ENCODE assay signal across 20 cellular contexts in genomic region chr1:229487181-229487580, GRCh38. TPM values are rescaled to one million over a fixed set of nuclear protein-coding genes. Genes with fewer than 3 reads are reported as not detected.
A peak's percentile ranks its signal among the peaks of the same experiment; 100 is the strongest.
DNase-seq lines count a peak whose midpoint lies in the region; ATAC-seq, FAIRE-seq and TF ChIP-seq lines count a peak whose summit lies in the region.
"Had no signal": no experiment of that assay in that cellular context is flagged by ENCODE, and none has a peak within 500 bp of the region (broad histone marks: within the 10 kb centered on the region; RNA-seq: fewer than 3 reads in every experiment).

No MANE protein-coding gene starts in this region.

- H3K9me3 ChIP-seq in CD4-positive, CD25-positive, alpha-beta regulatory T cell (ENCODE audit: control insufficient read depth in 2 of 2, low read length in 2 of 2) = no peaks in the 10 kb centered on the region
- no peaks in the 10 kb centered on the region for H3K9me3 ChIP-seq in CD8-positive, alpha-beta T cell (ENCODE audit: low read length)
- H3K9me3 ChIP-seq in GM12878 (replicated peaks; ENCODE audit: control insufficient read depth, insufficient read depth, low read length) = no peaks in the 10 kb centered on the region
- H3K9me3 ChIP-seq: BE2C had no signal

- H3K4me1 Mint-ChIP-seq in CD4-positive, CD25-positive, alpha-beta regulatory T cell = peaks cover 1 to 6% (median 3%) of the 10 kb centered on the region in 4 donors
- peaks cover 4% of the 10 kb centered on the region for H3K4me1 Mint-ChIP-seq in CD8-positive, alpha-beta T cell (ENCODE audit: low read depth)
- peaks cover 4% of the 10 kb centered on the region for H3K4me1 Mint-ChIP-seq in stimulated activated effector memory CD8-positive, alpha-beta T cell treated with anti-CD3 and anti-CD28 coated beads, Interleukin-12 subunit alpha, Interleukin-12 subunit beta, amount 100 ng/mL, for 72 hours

- H3K79me2 ChIP-seq in GM12878 (ENCODE audit: control insufficient read depth, insufficient read depth, low read length) = no peaks in the 10 kb centered on the region

- FAIRE-seq in GM12878 (lab: Jason Lieb, UNC) = peak; percentile 7
- FAIRE-seq: A204.1, H1 had no signal

- no peak overlapping the region for H3K27ac ChIP-seq in CD4-positive, CD25-positive, alpha-beta regulatory T cell (ENCODE audit: insufficient read depth, low read length, poor library complexity, severe bottlenecking)
- no peak overlapping the region for H3K27ac ChIP-seq in CD8-positive, alpha-beta T cell (ENCODE audit: low read depth, low read length)
- H3K27ac ChIP-seq in GM12878 (ENCODE audit: control insufficient read depth, insufficient read depth) = no peak overlapping the region
- H3K27ac ChIP-seq: HL-60 had no signal

- H3K9me3 Mint-ChIP-seq in CD4-positive, CD25-positive, alpha-beta regulatory T cell = no peaks in the 10 kb centered on the region
- no peaks in the 10 kb centered on the region for H3K9me3 Mint-ChIP-seq in CD8-positive, alpha-beta T cell
- H3K9me3 Mint-ChIP-seq in stimulated activated effector memory CD8-positive, alpha-beta T cell treated with anti-CD3 and anti-CD28 coated beads, Interleukin-12 subunit alpha, Interleukin-12 subunit beta, amount 100 ng/mL, for 72 hours = no peaks in the 10 kb centered on the region
- H3K9me3 Mint-ChIP-seq: CD4-positive, alpha-beta T cell; H9 had no signal

- TF ChIP-seq RAD21 in GM12878 (IDR thresholded peaks at IDR 0.05; ENCODE audit: insufficient read depth, low read depth, low read length) = no peak

- no peak for TF ChIP-seq CTCF in CD8-positive, alpha-beta T cell (IDR thresholded peaks at IDR 0.05)
- TF ChIP-seq CTCF in GM12878 (IDR thresholded peaks at IDR 0.05 in 2 of 3, conservative IDR thresholded peaks at IDR 0.05 in 1 of 3; ENCODE audit: control insufficient read depth in 2 of 3, extremely low read depth in 1 of 3, insufficient read depth in 1 of 3, low read depth in 3 of 3, low read length in 3 of 3) = no peak

- H2AFZ ChIP-seq in GM12878 (ENCODE audit: control insufficient read depth, low read depth, low read length) = no peak overlapping the region

- H3K4me2 ChIP-seq in GM12878 (ENCODE audit: control insufficient read depth, insufficient read depth) = no peak overlapping the region

- peaks cover 79% of the 10 kb centered on the region for H3K36me3 ChIP-seq in CD4-positive, CD25-positive, alpha-beta regulatory T cell (ENCODE audit: control insufficient read depth, insufficient read depth, low read length)
- H3K36me3 ChIP-seq in CD8-positive, alpha-beta T cell (ENCODE audit: insufficient read depth, low read length) = peaks cover 24% of the 10 kb centered on the region
- peaks cover 2 to 22% of the 10 kb centered on the region in 2 experiments; a peak in 3 of 4 replicates for H3K36me3 ChIP-seq in GM12878 (ENCODE audit: control insufficient read depth in 2 of 2, insufficient read depth in 2 of 2, low read length in 1 of 2)

- CTCF ChIA-PET in CD8-positive, alpha-beta T cell (lab: Charles Lee) = interaction anchor here (1.0 to 1.6 kb wide), 3 partner anchors 229 to 823 kb away, joined by 3 to 8 read pairs (median 4); no protein-coding TSS in a partner anchor
- CTCF ChIA-PET in GM12878 (lab: Yijun Ruan, JAX) = interaction anchor here (1.3 to 1.9 kb wide), 4 partner anchors 22 to 230 kb away, joined by 3 to 6 read pairs (median 4); partner anchors contain the start of gene NUP133

- H4K20me1 ChIP-seq in GM12878 (ENCODE audit: control insufficient read depth, insufficient read depth) = no peaks in the 10 kb centered on the region

- BruUV-seq in GM12878 (replicated peaks; lab: Mats Ljungman, UMichigan) = TSS peak; percentile 28

- H3K27ac Mint-ChIP-seq in CD4-positive, CD25-positive, alpha-beta regulatory T cell = peak overlapping the region in 2 of 3 donors; percentile 2 to 22
- H3K27ac Mint-ChIP-seq in CD8-positive, alpha-beta T cell = peak overlapping the region; percentile 17
- H3K27ac Mint-ChIP-seq in stimulated activated effector memory CD8-positive, alpha-beta T cell treated with anti-CD3 and anti-CD28 coated beads, Interleukin-12 subunit alpha, Interleukin-12 subunit beta, amount 100 ng/mL, for 72 hours = peak overlapping the region; percentile 40
- H3K27ac Mint-ChIP-seq: CD4-positive, alpha-beta T cell; H9 had no signal

- no peak overlapping the region for H3K9ac ChIP-seq in GM12878 (ENCODE audit: control insufficient read depth, insufficient read depth, low read length)

- DNase-seq in CD4-positive, CD25-positive, alpha-beta regulatory T cell = no peak
- no peak for DNase-seq in CD8-positive, alpha-beta T cell
- DNase-seq in GM12878 (ENCODE audit: low read depth, low spot score) (no peak), activated gamma-delta T cell (lab: John Stamatoyannopoulos, UW) (no peak), NCI-H1092 (lab: John Stamatoyannopoulos, UW) (no peak)
- DNase-seq in stimulated activated effector memory CD8-positive, alpha-beta T cell treated with anti-CD3 and anti-CD28 coated beads, Interleukin-12 subunit alpha, Interleukin-12 subunit beta, amount 100 ng/mL, for 72 hours (ENCODE audit: low spot score in 2 of 2) = no peak
- DNase-seq: ACHN; BE2C; C1 segment of cervical spinal cord; CD4-positive, alpha-beta T cell; DMS153; DMS79; GDM1; H9 had no signal

- SMC1A ChIA-PET in GM12878 (lab: Charles Lee; ENCODE audit: uncharacterized antibody, unreplicated experiment) = interaction anchor here (0.6 kb wide), 1 partner anchor 46 kb away, joined by 3 read pairs; no protein-coding TSS in a partner anchor

- in situ Hi-C loops in GM12878 (cut with MboI) = no loop called here

- H3K27me3 Mint-ChIP-seq in CD4-positive, CD25-positive, alpha-beta regulatory T cell = no peaks in the 10 kb centered on the region
- H3K27me3 Mint-ChIP-seq in CD8-positive, alpha-beta T cell (ENCODE audit: low read depth) = no peaks in the 10 kb centered on the region
- H3K27me3 Mint-ChIP-seq: CD4-positive, alpha-beta T cell had no signal

- POLR2A ChIA-PET in CD8-positive, alpha-beta T cell (lab: Charles Lee) = no interaction called here
- POLR2A ChIA-PET in GM12878 (lab: Charles Lee) = no interaction called here

- TF ChIP-seq POLR2A in GM12878 (IDR thresholded peaks at IDR 0.05; ENCODE audit: low read depth, low read length) = no peak

- intact Hi-C loops in CD8-positive, alpha-beta T cell (cut with DNase I, micrococcal nuclease) = no loop called here
- intact Hi-C loops in GM12878 (cut with micrococcal nuclease; ENCODE audit: unreplicated experiment) = no loop called here

- no peak for ATAC-seq in CD4-positive, CD25-positive, alpha-beta regulatory T cell (ENCODE audit: low read depth in 2 of 2)
- no peak for ATAC-seq in CD8-positive, alpha-beta T cell
- ATAC-seq in GM12878 = no peak
- no peak for ATAC-seq in stimulated activated effector memory CD8-positive, alpha-beta T cell treated with anti-CD3 and anti-CD28 coated beads, Interleukin-12 subunit alpha, Interleukin-12 subunit beta, amount 100 ng/mL, for 72 hours
- ATAC-seq in GM21786 (IDR thresholded peaks at IDR 0.05; ENCODE audit: unreplicated experiment) = no peak

- RAD21 ChIA-PET in GM12878 (lab: Charles Lee; ENCODE audit: unreplicated experiment) = interaction anchor here (1.1 kb wide), 1 partner anchor 228 kb away, joined by 3 read pairs; no protein-coding TSS in a partner anchor

- H3K36me3 Mint-ChIP-seq in CD4-positive, CD25-positive, alpha-beta regulatory T cell = peaks cover 48% of the 10 kb centered on the region
- H3K36me3 Mint-ChIP-seq in CD8-positive, alpha-beta T cell = peaks cover 70% of the 10 kb centered on the region
- H3K36me3 Mint-ChIP-seq in stimulated activated effector memory CD8-positive, alpha-beta T cell treated with anti-CD3 and anti-CD28 coated beads, Interleukin-12 subunit alpha, Interleukin-12 subunit beta, amount 100 ng/mL, for 72 hours = peaks cover 95% of the 10 kb centered on the region

- no peak overlapping the region for H3K4me3 ChIP-seq in CD4-positive, CD25-positive, alpha-beta regulatory T cell (ENCODE audit: low read depth, low read length)
- no peak overlapping the region for H3K4me3 ChIP-seq in CD8-positive, alpha-beta T cell (ENCODE audit: low read depth, low read length)
- H3K4me3 ChIP-seq in GM12878 = no peak overlapping the region

- H3K27me3 ChIP-seq in CD4-positive, CD25-positive, alpha-beta regulatory T cell (ENCODE audit: control insufficient read depth, insufficient read depth, low read length) = no peaks in the 10 kb centered on the region
- no peaks in the 10 kb centered on the region for H3K27me3 ChIP-seq in CD8-positive, alpha-beta T cell (ENCODE audit: insufficient read depth, low read length)
- H3K27me3 ChIP-seq in GM12878 (replicated peaks in 1 of 2; ENCODE audit: control insufficient read depth in 2 of 2, insufficient read depth in 2 of 2, low read length in 1 of 2) = no peaks in the 10 kb centered on the region
- H3K27me3 ChIP-seq: BE2C had no signal

- WGBS in GM12878 (ENCODE audit: insufficient coverage, insufficient replicate concordance, low lambda C conversion rate, missing lambda C conversion rate) = 0% methylated on average over 1 of the region's 1 CpG

- no peak overlapping the region for H3K4me3 Mint-ChIP-seq in CD4-positive, CD25-positive, alpha-beta regulatory T cell
- H3K4me3 Mint-ChIP-seq in CD8-positive, alpha-beta T cell = no peak overlapping the region
- no peak overlapping the region for H3K4me3 Mint-ChIP-seq in stimulated activated effector memory CD8-positive, alpha-beta T cell treated with anti-CD3 and anti-CD28 coated beads, Interleukin-12 subunit alpha, Interleukin-12 subunit beta, amount 100 ng/mL, for 72 hours
- H3K4me3 Mint-ChIP-seq: CD4-positive, alpha-beta T cell; H9 had no signal

- TF ChIP-seq EP300 in GM12878 (IDR thresholded peaks at IDR 0.05; ENCODE audit: borderline replicate concordance in 1 of 2, control insufficient read depth in 1 of 2, low read depth in 2 of 2, low read length in 2 of 2) = no peak

- H3K4me1 ChIP-seq in CD4-positive, CD25-positive, alpha-beta regulatory T cell (ENCODE audit: control insufficient read depth, insufficient read depth, low read length, poor library complexity, severe bottlenecking) = no peaks in the 10 kb centered on the region
- no peaks in the 10 kb centered on the region for H3K4me1 ChIP-seq in CD8-positive, alpha-beta T cell (ENCODE audit: insufficient read depth, low read length)
- no peaks in the 10 kb centered on the region for H3K4me1 ChIP-seq in GM12878 (ENCODE audit: control insufficient read depth, insufficient read depth, low read length)
- H3K4me1 ChIP-seq: BE2C had no signal

RNA-seq across cellular contexts. Expression of gene NUP133, which starts 21.0 kb away (rescaled TPM):
- 33.1 TPM for total RNA-seq in CD4-positive, CD25-positive, alpha-beta regulatory T cell
- polyA plus RNA-seq in CD4-positive, CD25-positive, alpha-beta regulatory T cell = 10 to 100 TPM; 12.2 to 20.9 (median 15.5) TPM
- total RNA-seq in CD8-positive, alpha-beta T cell = 10 to 100 TPM; 49.0 to 50.7 TPM
- total RNA-seq in GM12878 (2013; cell fraction: nucleolus; rRNA removed) = 56.9 and 60.2 TPM in 2 replicates
- total RNA-seq in GM12878 (2014; rRNA removed) = 32.1 and 33.4 TPM in 2 replicates
- 33.1 and 36.4 TPM in 2 replicates for total RNA-seq in GM12878 (2014; rRNA removed; fragmentation: Illumina TruSeq; extraction: Trizol)
- 45.4 and 46.0 TPM in 2 replicates for total RNA-seq in GM12878 (2021)
- polyA plus RNA-seq in GM12878 (2011; ENCODE audit: low read depth) = 8.3 TPM
- 24.2 and 26.9 TPM in 2 replicates for polyA plus RNA-seq in GM12878 (2011; rRNA removed)
- 12.1 and 15.0 TPM in 2 replicates for polyA plus RNA-seq in GM12878 (2011; cell fraction: cytosol; rRNA removed)
- 28.2 and 37.9 TPM in 2 replicates for polyA plus RNA-seq in GM12878 (2011; cell fraction: nucleus; rRNA removed)
- polyA plus RNA-seq in GM12878 (2012) = 12.0 and 16.2 TPM in 2 replicates
- 24.1 and 35.4 TPM in 2 replicates for polyA plus RNA-seq in GM12878 (2014; fragmentation: Illumina TruSeq; extraction: Trizol)
- polyA plus RNA-seq in GM12878 (2014; fragmentation: Nextera tagmentation; extraction: Ambion mirVana) = 10 to 100 TPM; 10.9 to 24.3 TPM
- 26.7 and 31.6 TPM in 2 replicates for polyA plus RNA-seq in GM12878 (2014; rRNA removed)
- 10 to 100 TPM; 26.9 to 34.5 TPM for polyA plus RNA-seq in GM12878 (2016; fragmentation: Nextera tagmentation; extraction: Ambion mirVana)
- 29.1 and 41.2 TPM in 2 replicates for polyA minus RNA-seq in GM12878 (2011; rRNA and poly(A)+ RNA removed)
- polyA minus RNA-seq in GM12878 (2011; cell fraction: cytosol; rRNA and poly(A)+ RNA removed) = 13.3 and 15.5 TPM in 2 replicates
- 19.6 and 22.8 TPM in 2 replicates for polyA minus RNA-seq in GM12878 (2011; cell fraction: nucleus; rRNA and poly(A)+ RNA removed)

RNA-seq across cellular contexts. Expression of gene ACTA1, which starts 53.3 kb away (rescaled TPM):
- total RNA-seq in CD4-positive, CD25-positive, alpha-beta regulatory T cell = not detected
- polyA plus RNA-seq in CD4-positive, CD25-positive, alpha-beta regulatory T cell = not detected
- total RNA-seq in CD8-positive, alpha-beta T cell = not detected
- total RNA-seq in GM12878 (2013; cell fraction: nucleolus; rRNA removed) = not detected in 2 replicates
- not detected in 2 replicates for total RNA-seq in GM12878 (2014; rRNA removed)
- not detected in 2 replicates for total RNA-seq in GM12878 (2014; rRNA removed; fragmentation: Illumina TruSeq; extraction: Trizol)
- not detected in 2 replicates for total RNA-seq in GM12878 (2021)
- polyA plus RNA-seq in GM12878 (2011; ENCODE audit: low read depth) = not detected
- polyA plus RNA-seq in GM12878 (2011; rRNA removed) = 0.05 TPM in 1 of 2 replicates, not detected in the other
- 0.10 and 0.12 TPM in 2 replicates for polyA plus RNA-seq in GM12878 (2011; cell fraction: cytosol; rRNA removed)
- polyA plus RNA-seq in GM12878 (2011; cell fraction: nucleus; rRNA removed) = 0.36 and 0.80 TPM in 2 replicates
- not detected in 2 replicates for polyA plus RNA-seq in GM12878 (2012)
- polyA plus RNA-seq in GM12878 (2014; fragmentation: Illumina TruSeq; extraction: Trizol) = not detected in 2 replicates
- not detected for polyA plus RNA-seq in GM12878 (2014; fragmentation: Nextera tagmentation; extraction: Ambion mirVana)
- 0.35 TPM in 1 of 2 replicates, not detected in the other for polyA plus RNA-seq in GM12878 (2014; rRNA removed)
- polyA plus RNA-seq in GM12878 (2016; fragmentation: Nextera tagmentation; extraction: Ambion mirVana) = under 1 TPM in 1 of 2 experiments, not detected in 1; 0.12 TPM
- polyA minus RNA-seq in GM12878 (2011; rRNA and poly(A)+ RNA removed) = 0.15 TPM in 1 of 2 replicates, not detected in the other
- not detected in 2 replicates for polyA minus RNA-seq in GM12878 (2011; cell fraction: cytosol; rRNA and poly(A)+ RNA removed)
- not detected in 2 replicates for polyA minus RNA-seq in GM12878 (2011; cell fraction: nucleus; rRNA and poly(A)+ RNA removed)
- total RNA-seq: CD4-positive, alpha-beta T cell; Daoy; HT1080 had no signal
